ENCODE assay signal across 21 cellular contexts in the genomic region with DNA sequence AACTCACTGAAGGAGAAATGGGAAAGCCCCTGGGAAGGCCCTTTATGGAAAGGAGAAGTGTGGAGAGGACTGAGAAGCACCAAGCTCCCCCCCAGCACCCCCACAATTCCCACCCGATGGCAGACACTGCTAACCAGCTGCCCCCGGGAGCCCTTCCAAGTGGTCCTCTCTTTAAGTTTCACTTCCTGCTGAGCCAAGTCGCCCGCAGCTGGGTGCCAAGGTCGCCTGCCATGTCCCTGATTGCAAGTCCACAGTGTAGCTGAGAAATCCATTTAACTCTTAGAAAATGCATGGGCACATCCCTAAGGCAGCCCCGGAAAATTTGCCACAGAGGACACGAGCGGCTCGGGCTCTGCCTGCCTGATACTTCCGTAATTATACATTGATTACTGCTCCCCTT.
DNase-seq lines count a peak whose midpoint lies in the region; ATAC-seq and TF ChIP-seq lines count a peak whose summit lies in the region.
"Had no signal": no experiment of that assay in that cellular context is flagged by ENCODE, and none has a peak within 500 bp of the region (broad histone marks: within the 10 kb centered on the region; RNA-seq: fewer than 3 reads in every experiment).

No MANE protein-coding gene starts in this region.

- no peak for ATAC-seq in GM19035 (IDR thresholded peaks at IDR 0.05; ENCODE audit: unreplicated experiment)
- no peak for ATAC-seq in natural killer cell
- ATAC-seq in HG02870 (IDR thresholded peaks at IDR 0.05; ENCODE audit: unreplicated experiment), result no peak

- H3K4me3 Mint-ChIP-seq in endothelial cell (ENCODE audit: unreplicated experiment) (no peak overlapping the region), nephron progenitor cell (no peak overlapping the region), natural killer cell (no peak overlapping the region)
- H3K4me3 Mint-ChIP-seq: activated B cell treated with CpG ODN at 0.5 μM for 24 hours; activated naive CD4-positive, alpha-beta T cell treated with anti-CD3 and anti-CD28 coated beads for 36 hours; brain; CD4-positive, CD25-positive, alpha-beta regulatory T cell; stimulated activated naive B cell treated with anti-CD40 and anti-IgM and Interleukin-4, amounts not matched to agents 10 μg/mL and 1 μg/mL and 100 μg/mL, for 72 hours had no signal

- H3K79me2 ChIP-seq in Karpas-422 (ENCODE audit: low read length), result no peaks in the 10 kb centered on the region

- H3K36me3 ChIP-seq in BLaER1 treated with 17β-estradiol and CSF1 and Interleukin-3, amounts not matched to agents 10 nM and 100 nM, result no peaks in the 10 kb centered on the region
- no peaks in the 10 kb centered on the region for H3K36me3 ChIP-seq in Karpas-422 (ENCODE audit: insufficient read depth, low read length)
- H3K36me3 ChIP-seq: adrenal gland had no signal

- H3K9me2 ChIP-seq in Karpas-422 (replicated peaks; ENCODE audit: insufficient read depth, low read length), result no peaks in the 10 kb centered on the region

- no peaks in the 10 kb centered on the region for H3K9me3 Mint-ChIP-seq in endothelial cell (ENCODE audit: unreplicated experiment)
- no peaks in the 10 kb centered on the region for H3K9me3 Mint-ChIP-seq in nephron progenitor cell
- no peaks in the 10 kb centered on the region for H3K9me3 Mint-ChIP-seq in natural killer cell
- H3K9me3 Mint-ChIP-seq: activated B cell treated with CpG ODN at 0.5 μM for 24 hours; activated naive CD4-positive, alpha-beta T cell treated with anti-CD3 and anti-CD28 coated beads for 36 hours; brain; stimulated activated naive B cell treated with anti-CD40 and anti-IgM and Interleukin-4, amounts not matched to agents 10 μg/mL and 1 μg/mL and 100 μg/mL, for 72 hours had no signal

- no peaks in the 10 kb centered on the region for H3K9me3 ChIP-seq in BLaER1 treated with 17β-estradiol and CSF1 and Interleukin-3, amounts not matched to agents 10 nM and 100 nM (replicated peaks in 1 of 11)
- no peaks in the 10 kb centered on the region for H3K9me3 ChIP-seq in Karpas-422 (ENCODE audit: low read length)
- H3K9me3 ChIP-seq: adrenal gland had no signal

- peaks cover 16 to 30% (median 23%) of the 10 kb centered on the region in 10 experiments for H3K4me1 ChIP-seq in BLaER1 treated with 17β-estradiol and CSF1 and Interleukin-3, amounts not matched to agents 10 nM and 100 nM
- no peaks in the 10 kb centered on the region for H3K4me1 ChIP-seq in Karpas-422 (ENCODE audit: low read length)
- H3K4me1 ChIP-seq: adrenal gland had no signal

- H3K4me1 Mint-ChIP-seq in endothelial cell (ENCODE audit: unreplicated experiment), result peaks cover 38% of the 10 kb centered on the region
- H3K4me1 Mint-ChIP-seq in nephron progenitor cell, result peaks cover 24% of the 10 kb centered on the region
- no peaks in the 10 kb centered on the region for H3K4me1 Mint-ChIP-seq in natural killer cell
- H3K4me1 Mint-ChIP-seq: activated B cell treated with CpG ODN at 0.5 μM for 24 hours; CD4-positive, CD25-positive, alpha-beta regulatory T cell had no signal

- H3K27me3 ChIP-seq in BLaER1 treated with 17β-estradiol and CSF1 and Interleukin-3, amounts not matched to agents 10 nM and 100 nM, result 0 out of 22 replicates have a peak, but pooled peaks cover 0 to 4% (median 0%) of the 10 kb centered on the region in 11 experiments
- no peaks in the 10 kb centered on the region for H3K27me3 ChIP-seq in Karpas-422 (ENCODE audit: low read length)
- H3K27me3 ChIP-seq: adrenal gland had no signal

- H2AFZ ChIP-seq in Karpas-422 (ENCODE audit: low read length), result no peak overlapping the region

- TF ChIP-seq CTCF in endothelial cell (IDR thresholded peaks at IDR 0.05; ENCODE audit: unreplicated experiment) (no peak), nephron progenitor cell (IDR thresholded peaks at IDR 0.05) (no peak), natural killer cell (IDR thresholded peaks at IDR 0.05) (no peak)

- peak overlapping the region; percentile 36 to 68 (median 61) for H3K4me2 ChIP-seq in BLaER1 treated with 17β-estradiol and CSF1 and Interleukin-3, amounts not matched to agents 10 nM and 100 nM
- H3K4me2 ChIP-seq in Karpas-422 (ENCODE audit: low read depth, low read length, poor library complexity, severe bottlenecking), result no peak overlapping the region

- H3K27ac Mint-ChIP-seq in endothelial cell (ENCODE audit: unreplicated experiment), result peak overlapping the region; percentile 52
- H3K27ac Mint-ChIP-seq in nephron progenitor cell, result peak overlapping the region; percentile 57
- no peak overlapping the region for H3K27ac Mint-ChIP-seq in natural killer cell
- H3K27ac Mint-ChIP-seq: activated B cell treated with CpG ODN at 0.5 μM for 24 hours; activated naive CD4-positive, alpha-beta T cell treated with anti-CD3 and anti-CD28 coated beads for 36 hours; CD4-positive, CD25-positive, alpha-beta regulatory T cell; stimulated activated naive B cell treated with anti-CD40 and anti-IgM and Interleukin-4, amounts not matched to agents 10 μg/mL and 1 μg/mL and 100 μg/mL, for 72 hours had no signal

- H3K27me3 Mint-ChIP-seq in endothelial cell (ENCODE audit: unreplicated experiment), result peaks cover 7% of the 10 kb centered on the region
- peaks cover 8% of the 10 kb centered on the region for H3K27me3 Mint-ChIP-seq in nephron progenitor cell (ENCODE audit: low read depth, poor library complexity)
- no peaks in the 10 kb centered on the region for H3K27me3 Mint-ChIP-seq in natural killer cell (ENCODE audit: low read depth in 2 of 2)
- H3K27me3 Mint-ChIP-seq: activated B cell treated with CpG ODN at 0.5 μM for 24 hours had no signal

- H3K9ac ChIP-seq in BLaER1 treated with 17β-estradiol and CSF1 and Interleukin-3, amounts not matched to agents 10 nM and 100 nM, result no peak overlapping the region
- no peak overlapping the region for H3K9ac ChIP-seq in Karpas-422 (ENCODE audit: low read length)

- no peak overlapping the region for H3K27ac ChIP-seq in BLaER1 treated with 17β-estradiol and CSF1 and Interleukin-3, amounts not matched to agents 10 nM and 100 nM
- H3K27ac ChIP-seq in Karpas-422 (ENCODE audit: low read length), result no peak overlapping the region
- H3K27ac ChIP-seq: adrenal gland had no signal

- peak; percentile 51 for DNase-seq in Karpas-422
- DNase-seq in endothelial cell (ENCODE audit: low spot score), result no peak
- DNase-seq in nephron progenitor cell, result no peak
- DNase-seq in natural killer cell, result no peak
- DNase-seq: activated B cell treated with CpG ODN at 0.5 μM for 24 hours; activated CD4-positive, alpha-beta T cell treated with anti-CD3 and anti-CD28 coated beads, Interleukin-2, amount 50 U/mL, for 4 hours; activated naive CD4-positive, alpha-beta T cell treated with anti-CD3 and anti-CD28 coated beads for 36 hours; CD4-positive, CD25-positive, alpha-beta regulatory T cell; mammary epithelial cell; NCI-H1417 treated with DMSO at 0.1 percent for 48 hours; NCI-H2107; SIG-M5; stimulated activated CD4-positive, alpha-beta T cell treated with anti-CD3 and anti-CD28 coated beads, Interleukin-15, amount 100 ng/mL, for 24 hours; stimulated activated naive B cell treated with anti-CD40 and anti-IgM and Interleukin-4, amounts not matched to agents 10 μg/mL and 1 μg/mL and 100 μg/mL, for 72 hours; SW 1271; T-helper 9 cell had no signal

- H3K4me3 ChIP-seq in BLaER1 treated with 17β-estradiol and CSF1 and Interleukin-3, amounts not matched to agents 10 nM and 100 nM, result no peak overlapping the region
- H3K4me3 ChIP-seq in Karpas-422 (ENCODE audit: low read length), result no peak overlapping the region
- H3K4me3 ChIP-seq: adrenal gland had no signal

- 0 out of 22 replicates have a peak, but pooled peaks cover 0 to 6% (median 0%) of the 10 kb centered on the region in 11 experiments for H4K20me1 ChIP-seq in BLaER1 treated with 17β-estradiol and CSF1 and Interleukin-3, amounts not matched to agents 10 nM and 100 nM
- H4K20me1 ChIP-seq in Karpas-422 (ENCODE audit: insufficient read depth, low read depth, low read length), result no peaks in the 10 kb centered on the region; the same call in 1 of the 2 replicates

- H3K36me3 Mint-ChIP-seq in endothelial cell (ENCODE audit: low read depth, unreplicated experiment), result peaks cover 5% of the 10 kb centered on the region
- H3K36me3 Mint-ChIP-seq in nephron progenitor cell (ENCODE audit: low read depth), result no peaks in the 10 kb centered on the region
- no peaks in the 10 kb centered on the region for H3K36me3 Mint-ChIP-seq in natural killer cell
- H3K36me3 Mint-ChIP-seq: brain; CD4-positive, CD25-positive, alpha-beta regulatory T cell; stimulated activated naive B cell treated with anti-CD40 and anti-IgM and Interleukin-4, amounts not matched to agents 10 μg/mL and 1 μg/mL and 100 μg/mL, for 72 hours had no signal

- intact Hi-C loops in natural killer cell (cut with micrococcal nuclease), result no loop called here

Comparison
In these comparisons a context has a peak if more than half of its experiments do, and no peak if none do; other contexts are left out.
1. H3K27ac Mint-ChIP-seq: peak in endothelial cell (single experiment) and nephron progenitor cell (single experiment); none in natural killer cell (0 of 2).